In genomic region chr5:124725040-124725434, GRCh38 we compare ENCODE assay signal across 12 cellular contexts.
DNase-seq lines count a peak whose midpoint lies in the region; ATAC-seq lines count a peak whose summit lies in the region.
"Had no signal": no experiment of that assay in that cellular context is flagged by ENCODE, and none has a peak within 500 bp of the region (broad histone marks: within the 10 kb centered on the region; RNA-seq: fewer than 3 reads in every experiment).

No MANE protein-coding gene starts in this region.

- H3K27me3 Mint-ChIP-seq in memory B cell, result no peaks in the 10 kb centered on the region

- no peaks in the 10 kb centered on the region for H3K9me3 Mint-ChIP-seq in memory B cell
- H3K9me3 Mint-ChIP-seq: activated T-cell treated with anti-CD3 and anti-CD28 coated beads, Interleukin-2, amount 50 U/mL, for 24 hours; T-helper 1 cell treated with Interleukin-12 subunit alpha and Interleukin-12 subunit beta and Interleukin-4 antibody, amounts not matched to agents 30 μg/mL and 1 μg/mL, for 36 hours had no signal

- peaks cover 3% of the 10 kb centered on the region for H3K36me3 Mint-ChIP-seq in memory B cell

- peaks cover 31% of the 10 kb centered on the region for H3K4me1 Mint-ChIP-seq in memory B cell

- ATAC-seq in GM18508 (IDR thresholded peaks at IDR 0.05; ENCODE audit: insufficient read depth, unreplicated experiment), result peak; percentile 39
- peak; percentile 62 for ATAC-seq in GM21723 (IDR thresholded peaks at IDR 0.05; ENCODE audit: unreplicated experiment)
- peak; percentile 38 for ATAC-seq in HG03565 (IDR thresholded peaks at IDR 0.05; ENCODE audit: unreplicated experiment)
- ATAC-seq in memory B cell (ENCODE audit: low read depth), result peak; percentile 84

- DNase-seq in memory B cell (ENCODE audit: low spot score in 2 of 2), result no peak
- DNase-seq in SW 1271 (lab: John Stamatoyannopoulos, UW), result no peak
- no peak for DNase-seq in pons (ENCODE audit: low spot score)
- no peak for DNase-seq in stimulated activated CD4-positive, alpha-beta T cell treated with anti-CD3 and anti-CD28 coated beads, Interleukin-4, amount 100 ng/mL, for 4 hours
- DNase-seq in NCI-H2171 treated with DMSO at 0.1 percent for 48 hours (lab: John Stamatoyannopoulos, UW), result no peak
- DNase-seq: activated T-cell treated with anti-CD3 and anti-CD28 coated beads, Interleukin-2, amount 50 U/mL, for 24 hours; NCI-H2081 treated with DMSO at 0.1 percent for 48 hours; spleen had no signal

- peak overlapping the region; percentile 94 for H3K4me3 Mint-ChIP-seq in memory B cell
- H3K4me3 Mint-ChIP-seq: activated T-cell treated with anti-CD3 and anti-CD28 coated beads, Interleukin-2, amount 50 U/mL, for 24 hours; T-helper 1 cell treated with Interleukin-12 subunit alpha and Interleukin-12 subunit beta and Interleukin-4 antibody, amounts not matched to agents 30 μg/mL and 1 μg/mL, for 36 hours had no signal

- H3K27ac Mint-ChIP-seq in memory B cell, result peak overlapping the region; percentile 88
- H3K27ac Mint-ChIP-seq: activated T-cell treated with anti-CD3 and anti-CD28 coated beads, Interleukin-2, amount 50 U/mL, for 24 hours; T-helper 1 cell treated with Interleukin-12 subunit alpha and Interleukin-12 subunit beta and Interleukin-4 antibody, amounts not matched to agents 30 μg/mL and 1 μg/mL, for 36 hours had no signal
